ENCODE assay signal across 29 cellular contexts in the genomic region with DNA sequence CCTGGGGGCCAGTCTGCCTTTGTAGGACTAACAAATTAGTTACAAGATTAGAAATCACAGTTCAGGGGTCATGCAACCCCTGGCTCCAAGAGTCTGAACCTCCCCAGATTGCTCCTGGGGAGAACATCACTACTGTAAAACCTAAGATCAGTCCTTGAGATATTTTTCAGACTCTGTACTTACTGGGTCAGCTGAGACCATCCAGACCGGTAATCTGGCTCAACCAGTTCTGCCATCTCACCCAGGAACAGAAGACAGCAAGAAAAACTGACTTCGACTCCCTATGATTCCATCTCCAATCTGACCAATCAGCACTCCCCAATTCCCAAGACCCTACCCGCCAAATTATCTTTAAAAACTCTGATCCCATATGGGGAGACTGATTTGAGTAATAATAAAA.
"Had no signal": no experiment of that assay in that cellular context is flagged by ENCODE, and none has a peak within 500 bp of the region (broad histone marks: within the 10 kb centered on the region; RNA-seq: fewer than 3 reads in every experiment).

No MANE protein-coding gene starts in this region.

- H3K79me2 ChIP-seq: parathyroid adenoma had no signal

- H3K4me2 ChIP-seq: neural progenitor cell had no signal

- H3K9me3 ChIP-seq: lower lobe of right lung, right atrium auricular region had no signal

- H3K9ac ChIP-seq: neural progenitor cell, parathyroid adenoma had no signal

- H3K27me3 ChIP-seq: brain microvascular endothelial cell, foreskin keratinocyte, heart left ventricle, neural progenitor cell, right atrium auricular region, tibial nerve had no signal

- H3K27ac ChIP-seq: brain microvascular endothelial cell, foreskin keratinocyte, heart left ventricle, lower lobe of right lung, neural progenitor cell, parathyroid adenoma, right atrium auricular region, tibial nerve, WERI-Rb-1 had no signal

- H3K4me3 ChIP-seq: heart left ventricle, lower lobe of right lung, neural progenitor cell, right atrium auricular region, tibial nerve had no signal

- H2AFZ ChIP-seq: neural progenitor cell, parathyroid adenoma had no signal

- ATAC-seq: activated CD4-positive, CD25-positive, alpha-beta regulatory T cell treated with anti-CD3 and anti-CD28 coated beads, Interleukin-2, amount 50 U/mL, for 24 hours; effector memory CD8-positive, alpha-beta T cell; esophagus mucosa; foreskin keratinocyte; heart left ventricle; left lobe of liver; lower lobe of right lung; natural killer cell had no signal

- H3K36me3 ChIP-seq: brain microvascular endothelial cell, lower lobe of right lung, neural progenitor cell, WERI-Rb-1 had no signal

- H3K4me1 ChIP-seq: lower lobe of right lung, neural progenitor cell, parathyroid adenoma had no signal

- DNase-seq: activated CD4-positive, alpha-beta T cell treated with anti-CD3 and anti-CD28 coated beads for 48 hours; activated CD4-positive, alpha-beta T cell treated with anti-CD3 and anti-CD28 coated beads, Interleukin-2, amount 50 U/mL, for 48 hours; activated CD8-positive, alpha-beta memory T cell treated with anti-CD3 and anti-CD28 coated beads for 24 hours; activated effector memory CD4-positive, alpha-beta T cell treated with anti-CD3 and anti-CD28 coated beads, Interleukin-2, amount 50 U/mL, for 16 hours; activated naive CD4-positive, alpha-beta T cell treated with anti-CD3 and anti-CD28 coated beads for 36 hours; activated T-cell treated with anti-CD3 and anti-CD28 coated beads, Interleukin-2, amount 50 U/mL, for 1 hour; amniotic stem cell; brain microvascular endothelial cell; caudate nucleus; cortex of kidney; effector memory CD8-positive, alpha-beta T cell; foreskin keratinocyte; heart left ventricle; kidney glomerular epithelial cell; lower lobe of right lung; mesenchymal stem cell; natural killer cell; occipital lobe; stimulated activated CD4-positive, alpha-beta T cell treated with anti-CD3 and anti-CD28 coated beads, Interleukin-2, amount 100 ng/mL, for 48 hours; stimulated activated naive CD4-positive, alpha-beta T cell treated with Interleukin-2 at 50 U/mL for 16 hours; T1000; WERI-Rb-1 had no signal
